9 cellular contexts compared by ENCODE assay signal in the genomic region with DNA sequence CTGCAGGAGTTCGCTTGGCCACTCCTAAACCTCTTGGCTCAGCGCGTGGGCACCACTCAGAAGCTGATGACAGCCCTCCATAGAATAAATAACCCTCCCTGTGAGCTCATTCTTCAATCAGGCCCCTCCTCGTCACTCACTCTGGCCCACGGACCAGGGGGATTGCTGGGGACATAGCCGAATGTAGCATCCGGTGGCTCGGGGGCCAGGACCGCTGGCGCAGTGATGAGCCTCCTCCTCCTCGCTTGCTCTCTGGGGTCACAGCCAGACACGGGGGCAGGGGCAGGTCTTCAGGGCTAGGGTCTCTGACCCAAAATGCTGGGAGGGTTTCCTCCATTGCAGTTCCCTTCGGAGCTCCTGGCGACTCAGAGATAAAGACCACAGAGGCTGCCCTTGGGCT.
"Had no signal": no experiment of that assay in that cellular context is flagged by ENCODE, and none has a peak within 500 bp of the region (broad histone marks: within the 10 kb centered on the region; RNA-seq: fewer than 3 reads in every experiment).

No MANE protein-coding gene starts in this region.

- H3K4me3 Mint-ChIP-seq: HFFc6, IgD-negative memory B cell had no signal

- H3K27ac ChIP-seq: GM23248, HL-60 had no signal

- FAIRE-seq: HepG2 had no signal

- H3K9me3 ChIP-seq: HAP-1 had no signal

- H3K27ac Mint-ChIP-seq: HFFc6, IgD-negative memory B cell had no signal

- H3K9me3 Mint-ChIP-seq: HFFc6, IgD-negative memory B cell had no signal

- H3K9ac ChIP-seq: GM23248 had no signal

- DNase-seq: GM23248, H7, HFFc6, KBM-7 had no signal

- H3K4me1 Mint-ChIP-seq: IgD-negative memory B cell had no signal

- H3K36me3 ChIP-seq: HAP-1 had no signal

- H3K4me3 ChIP-seq: GM23248, HAP-1 had no signal

- ATAC-seq: HCT116 had no signal
